ENCODE assay signal across 10 cellular contexts in genomic region chr9:5436441-5436840, GRCh38. TPM values are rescaled to one million over a fixed set of nuclear protein-coding genes. Genes with fewer than 3 reads are reported as not detected.
A peak's percentile ranks its signal among the peaks of the same experiment; 100 is the strongest.
DNase-seq lines count a peak whose midpoint lies in the region; ATAC-seq and TF ChIP-seq lines count a peak whose summit lies in the region.
"Had no signal": no experiment of that assay in that cellular context is flagged by ENCODE, and none has a peak within 500 bp of the region (broad histone marks: within the 10 kb centered on the region; RNA-seq: fewer than 3 reads in every experiment).

No MANE protein-coding gene starts in this region.

- 94 to 95% methylated on average over 2 of the region's 2 CpGs for whole genome bisulfite sequencing in thyroid gland, 2 donors

- no peak overlapping the region for H3K27ac ChIP-seq in CD8-positive, alpha-beta T cell (ENCODE audit: low read depth, low read length)
- H3K27ac ChIP-seq in KMS-11 (peak overlapping the region; percentile 99; the same call in 1 of the 2 replicates), breast epithelium (peak overlapping the region; percentile 87 to 93), thyroid gland (no peak overlapping the region), uterus (peak overlapping the region in 1 of 2 donors; percentile 85)
- H3K27ac ChIP-seq in naive thymus-derived CD4-positive, alpha-beta T cell (ENCODE audit: low read depth, low read length), result no peak overlapping the region

- peak overlapping the region; percentile 96 for H3K27ac Mint-ChIP-seq in CD8-positive, alpha-beta T cell
- peak overlapping the region; percentile 90 to 100 (median 98) for H3K27ac Mint-ChIP-seq in naive thymus-derived CD4-positive, alpha-beta T cell

- DNase-seq in CD8-positive, alpha-beta T cell, result no peak
- no peak for DNase-seq in breast epithelium (ENCODE audit: low spot score in 2 of 2)
- DNase-seq in naive thymus-derived CD4-positive, alpha-beta T cell, result no peak
- DNase-seq in NCI-H1694 (lab: John Stamatoyannopoulos, UW), result no peak
- no peak for DNase-seq in thyroid gland
- no peak for DNase-seq in uterus
- DNase-seq: stimulated activated CD4-positive, alpha-beta T cell treated with anti-CD3 and anti-CD28 coated beads, Interleukin-12 subunit alpha, Interleukin-12 subunit beta, amount 100 ng/mL, for 4 hours had no signal

- H2AFZ ChIP-seq in KMS-11 (ENCODE audit: low read depth), result no peak overlapping the region

- H3K4me1 Mint-ChIP-seq in CD8-positive, alpha-beta T cell (ENCODE audit: low read depth), result peaks cover 34% of the 10 kb centered on the region
- H3K4me1 Mint-ChIP-seq in naive thymus-derived CD4-positive, alpha-beta T cell, result peaks cover 7 to 45% (median 38%) of the 10 kb centered on the region in 7 donors

- H3K4me3 ChIP-seq in CD8-positive, alpha-beta T cell (ENCODE audit: low read depth, low read length), result no peak overlapping the region
- H3K4me3 ChIP-seq in KMS-11 (IDR thresholded peaks at IDR 0.05; ENCODE audit: insufficient read depth, low read depth, low read length) (no peak overlapping the region), breast epithelium (peak overlapping the region in 1 of 3 donors; percentile 80), thyroid gland (replicated peaks in 1 of 3) (no peak overlapping the region), uterus (no peak overlapping the region)
- H3K4me3 ChIP-seq in naive thymus-derived CD4-positive, alpha-beta T cell (ENCODE audit: low read length), result no peak overlapping the region

- H3K9ac ChIP-seq in KMS-11, result no peak overlapping the region

- no peaks in the 10 kb centered on the region for H4K20me1 ChIP-seq in KMS-11 (ENCODE audit: insufficient read depth)

- no peaks in the 10 kb centered on the region for H3K9me3 Mint-ChIP-seq in CD8-positive, alpha-beta T cell
- H3K9me3 Mint-ChIP-seq in naive thymus-derived CD4-positive, alpha-beta T cell, result no peaks in the 10 kb centered on the region

- CTCF ChIA-PET in CD8-positive, alpha-beta T cell (lab: Charles Lee), result interaction anchor here (1.5 to 8.9 kb wide), 5 partner anchors 11 to 249 kb away, joined by 6 to 97 read pairs (median 14); partner anchors contain the start of genes CD274 and INSL6
- CTCF ChIA-PET in naive thymus-derived CD4-positive, alpha-beta T cell (lab: Charles Lee), result interaction anchor here (0.8 to 4.3 kb wide), 5 partner anchors 10 to 153 kb away, joined by 3 to 22 read pairs (median 4); partner anchors contain the start of gene CD274

- H3K27me3 Mint-ChIP-seq in CD8-positive, alpha-beta T cell (ENCODE audit: low read depth), result no peaks in the 10 kb centered on the region
- H3K27me3 Mint-ChIP-seq in naive thymus-derived CD4-positive, alpha-beta T cell, result no peaks in the 10 kb centered on the region

- H3K9me3 ChIP-seq in CD8-positive, alpha-beta T cell (ENCODE audit: low read length), result no peaks in the 10 kb centered on the region
- H3K9me3 ChIP-seq in breast epithelium (no peaks in the 10 kb centered on the region), thyroid gland (no peaks in the 10 kb centered on the region), uterus (no peaks in the 10 kb centered on the region)
- no peaks in the 10 kb centered on the region for H3K9me3 ChIP-seq in naive thymus-derived CD4-positive, alpha-beta T cell (ENCODE audit: control insufficient read depth in 2 of 3, low read length in 3 of 3)
- H3K9me3 ChIP-seq: upper lobe of left lung had no signal

- peaks cover 23% of the 10 kb centered on the region for H3K4me1 ChIP-seq in CD8-positive, alpha-beta T cell (ENCODE audit: insufficient read depth, low read length)
- peaks cover 10% of the 10 kb centered on the region for H3K4me1 ChIP-seq in KMS-11 (ENCODE audit: low read depth, poor library complexity, severe bottlenecking)
- peaks cover 0 to 3% of the 10 kb centered on the region in 2 donors for H3K4me1 ChIP-seq in breast epithelium
- peaks cover 18 to 19% of the 10 kb centered on the region in 2 donors for H3K4me1 ChIP-seq in naive thymus-derived CD4-positive, alpha-beta T cell (ENCODE audit: control insufficient read depth in 2 of 2, insufficient read depth in 2 of 2, low read length in 2 of 2)
- H3K4me1 ChIP-seq in thyroid gland, result peaks cover 7 to 14% of the 10 kb centered on the region in 2 donors
- H3K4me1 ChIP-seq in uterus, result peaks cover 0 to 3% of the 10 kb centered on the region in 2 donors

- no peaks in the 10 kb centered on the region for H3K79me2 ChIP-seq in KMS-11 (ENCODE audit: insufficient read depth, low read depth)

- H3K27me3 ChIP-seq in CD8-positive, alpha-beta T cell (ENCODE audit: insufficient read depth, low read length), result no peaks in the 10 kb centered on the region
- no peaks in the 10 kb centered on the region for H3K27me3 ChIP-seq in KMS-11 (ENCODE audit: insufficient read depth, low read depth)
- H3K27me3 ChIP-seq in breast epithelium, result no peaks in the 10 kb centered on the region
- H3K27me3 ChIP-seq in naive thymus-derived CD4-positive, alpha-beta T cell (ENCODE audit: control insufficient read depth in 2 of 2, insufficient read depth in 2 of 2, low read length in 2 of 2), result no peaks in the 10 kb centered on the region
- no peaks in the 10 kb centered on the region for H3K27me3 ChIP-seq in thyroid gland
- H3K27me3 ChIP-seq in uterus, result no peaks in the 10 kb centered on the region
- H3K27me3 ChIP-seq: upper lobe of left lung had no signal

- POLR2A ChIA-PET in CD8-positive, alpha-beta T cell (lab: Charles Lee), result interaction anchor here (0.8 to 3.2 kb wide), 6 partner anchors 12 to 250 kb away, joined by 3 to 35 read pairs (median 5); partner anchors contain the start of gene CD274
- POLR2A ChIA-PET in naive thymus-derived CD4-positive, alpha-beta T cell (lab: Charles Lee), result interaction anchor here (0.9 to 5.3 kb wide), 9 partner anchors 10 to 192 kb away, joined by 3 to 73 read pairs (median 8); partner anchors contain the start of genes CD274 and RIC1

- H3K4me3 Mint-ChIP-seq in CD8-positive, alpha-beta T cell, result peak overlapping the region; percentile 89
- H3K4me3 Mint-ChIP-seq in naive thymus-derived CD4-positive, alpha-beta T cell, result peak overlapping the region; percentile 86 to 98 (median 96)

- TF ChIP-seq POLR2A in breast epithelium (IDR thresholded peaks at IDR 0.05) (no peak), thyroid gland (IDR thresholded peaks at IDR 0.05) (no peak), uterus (IDR thresholded peaks at IDR 0.05) (no peak)

- no peak for TF ChIP-seq CTCF in CD8-positive, alpha-beta T cell (IDR thresholded peaks at IDR 0.05)
- no peak for TF ChIP-seq CTCF in KMS-11 (conservative IDR thresholded peaks at IDR 0.05; ENCODE audit: low read depth, low read length)
- TF ChIP-seq CTCF in breast epithelium (IDR thresholded peaks at IDR 0.05), result no peak
- no peak for TF ChIP-seq CTCF in thyroid gland (IDR thresholded peaks at IDR 0.05)
- TF ChIP-seq CTCF in uterus (IDR thresholded peaks at IDR 0.05), result no peak

- H3K36me3 ChIP-seq in CD8-positive, alpha-beta T cell (ENCODE audit: insufficient read depth, low read length), result peaks cover 7% of the 10 kb centered on the region
- H3K36me3 ChIP-seq in KMS-11 (ENCODE audit: insufficient read depth) (no peaks in the 10 kb centered on the region), breast epithelium (no peaks in the 10 kb centered on the region), thyroid gland (no peaks in the 10 kb centered on the region), uterus (no peaks in the 10 kb centered on the region)
- peaks cover 0 to 19% (median 0%) of the 10 kb centered on the region in 3 experiments for H3K36me3 ChIP-seq in naive thymus-derived CD4-positive, alpha-beta T cell (ENCODE audit: control insufficient read depth in 2 of 3, insufficient read depth in 3 of 3, low read length in 3 of 3)

- intact Hi-C loops in CD8-positive, alpha-beta T cell (cut with DNase I, micrococcal nuclease), result loop anchor here (2.0 to 10.0 kb wide), 12 partner anchors 94 to 1246 kb away; partner anchors contain the start of genes AK3 (in 1 of the 2), ERMP1 (in 1 of the 2), JAK2 (in 1 of the 2) and RCL1 (in 1 of the 2)
- intact Hi-C loops in breast epithelium (cut with DNase I; ENCODE audit: low total_unique reads), result no loop called here
- intact Hi-C loops in naive thymus-derived CD4-positive, alpha-beta T cell (cut with micrococcal nuclease), result loop anchor here (2.0 to 5.0 kb wide), 11 partner anchors 99 to 1909 kb away; partner anchors contain the start of genes AK3 (in 2 of the 2), RFX3 (in 2 of the 2), ERMP1 (in 1 of the 2) and KDM4C (in 1 of the 2)
- intact Hi-C loops in thyroid gland (cut with DNase I), result loop anchor here (10.0 kb wide), 1 partner anchor 158 kb away; no protein-coding TSS in a partner anchor
- intact Hi-C loops in uterus (cut with DNase I; ENCODE audit: low total_unique reads), result no loop called here

- peak overlapping the region; percentile 95 for H3K4me2 ChIP-seq in KMS-11

- no peak for ATAC-seq in CD8-positive, alpha-beta T cell
- ATAC-seq in naive thymus-derived CD4-positive, alpha-beta T cell, result no peak
- ATAC-seq in GM18907 (IDR thresholded peaks at IDR 0.05; ENCODE audit: unreplicated experiment), result no peak

- H3K36me3 Mint-ChIP-seq in CD8-positive, alpha-beta T cell, result peaks cover 37% of the 10 kb centered on the region
- peaks cover 0 to 36% (median 16%) of the 10 kb centered on the region in 5 donors for H3K36me3 Mint-ChIP-seq in naive thymus-derived CD4-positive, alpha-beta T cell

RNA-seq across cellular contexts. Expression of gene PLGRKT, which starts 1.3 kb away (rescaled TPM):
- 10 to 100 TPM; 10.1 to 12.8 TPM for total RNA-seq in CD8-positive, alpha-beta T cell
- 10 to 100 TPM; 15.0 to 26.2 (median 16.4) TPM for total RNA-seq in breast epithelium
- total RNA-seq in naive thymus-derived CD4-positive, alpha-beta T cell, result 10 to 100 TPM; 15.8 to 31.7 (median 16.8) TPM
- polyA plus RNA-seq in naive thymus-derived CD4-positive, alpha-beta T cell, result 10 to 100 TPM; 41.9 to 79.6 TPM
- total RNA-seq in thyroid gland, result 10 to 100 TPM; 16.2 to 32.7 (median 27.7) TPM
- 10 to 100 TPM in 2 of 4 donors, 1 to 10 TPM in 2; 2.9 to 24.6 (median 13.1) TPM for total RNA-seq in uterus

RNA-seq across cellular contexts. Expression of gene CD274, which starts 13.9 kb away (rescaled TPM):
- 1 to 10 TPM; 3.4 to 3.7 TPM for total RNA-seq in CD8-positive, alpha-beta T cell
- total RNA-seq in breast epithelium (1 to 10 TPM; 1.6 to 3.1 (median 2.9) TPM), thyroid gland (1 to 10 TPM; 3.0 to 6.5 (median 4.9) TPM), uterus (10 to 100 TPM in 1 of 4 donors, 1 to 10 TPM in 2, under 1 TPM in 1; 0.90 to 10.2 (median 5.7) TPM)
- total RNA-seq in naive thymus-derived CD4-positive, alpha-beta T cell, result 10 to 100 TPM in 1 of 5 experiments, 1 to 10 TPM in 4; 2.9 to 38.7 (median 7.8) TPM
- polyA plus RNA-seq in naive thymus-derived CD4-positive, alpha-beta T cell, result 1 to 10 TPM; 2.0 to 3.1 TPM

Comparison
In these comparisons a context has a peak if more than half of its experiments do, and no peak if none do; other contexts are left out.
1. H3K27ac ChIP-seq: peak in KMS-11 (single experiment) and breast epithelium (2 of 2); none in CD8-positive, alpha-beta T cell (single experiment), naive thymus-derived CD4-positive, alpha-beta T cell (single experiment) and thyroid gland (0 of 3).
2. intact Hi-C loops: an anchor here in CD8-positive, alpha-beta T cell (2.0 to 10.0 kb wide), naive thymus-derived CD4-positive, alpha-beta T cell (2.0 to 5.0 kb wide) and thyroid gland (10.0 kb wide); none called in breast epithelium and uterus.